8 cellular contexts compared by ENCODE assay signal in genomic region chr1:207752456-207753132, GRCh38. TPM values are rescaled to one million over a fixed set of nuclear protein-coding genes. Genes with fewer than 3 reads are reported as not detected.
DNase-seq lines count a peak whose midpoint lies in the region; ATAC-seq, FAIRE-seq and TF ChIP-seq lines count a peak whose summit lies in the region.

No MANE protein-coding gene starts in this region.

- BruUV-seq in mammary epithelial cell (replicated peaks; lab: Mats Ljungman, UMichigan) = TSS peak; percentile 18

- H3K79me2 ChIP-seq in ACC112 (ENCODE audit: control insufficient read depth, insufficient read depth, low read length, unreplicated experiment) = peaks cover 43% of the 10 kb centered on the region
- H3K79me2 ChIP-seq in mammary epithelial cell (ENCODE audit: insufficient read depth, low read length) = peaks cover 63% of the 10 kb centered on the region

- H3K4me3 ChIP-seq in ACC112 (ENCODE audit: low read depth, low read length) (peak overlapping the region; percentile 82), mammary epithelial cell (replicated peaks in 1 of 3; ENCODE audit: insufficient read depth in 1 of 3, low read depth in 2 of 3, low read length in 3 of 3) (peak overlapping the region; percentile 63 to 85 (median 70))

- DNase-seq in GM18507 (ENCODE audit: extremely low spot score, insufficient read length, low read depth) (no peak), RPMI8226 (peak; percentile 72), mammary epithelial cell (peak; percentile 62), left colon (peak; percentile 71 to 72), NCI-H1436 treated with DMSO at 0.1 percent for 48 hours (lab: John Stamatoyannopoulos, UW) (no peak)
- peak in 2 of 3 experiments; percentile 1 to 41 for DNase-seq in stimulated activated CD4-positive, alpha-beta T cell treated with anti-CD3 and anti-CD28 coated beads, TNF-alpha, amount 100 ng/mL, for 24 hours (ENCODE audit: low read depth in 3 of 3)

- peak overlapping the region; percentile 90 for H3K9ac ChIP-seq in mammary epithelial cell (ENCODE audit: insufficient read depth, low read length)

- dilution Hi-C loops in mammary epithelial cell (cut with HindIII; ENCODE audit: low sequenced_read_pairs) = loop anchor here (5.0 kb wide), 1 partner anchor 50 kb away; no protein-coding TSS in a partner anchor

- peak overlapping the region; percentile 82 for H3K4me2 ChIP-seq in mammary epithelial cell (ENCODE audit: insufficient read depth, low read depth, low read length)

- CTCF ChIA-PET in mammary epithelial cell (lab: Charles Lee; ENCODE audit: low non-redundant PET) = interaction anchor here (0.6 kb wide), 1 partner anchor 60 kb away, joined by 3 read pairs; no protein-coding TSS in a partner anchor

- H4K20me1 ChIP-seq in mammary epithelial cell (ENCODE audit: insufficient read depth, low read length) = no peaks in the 10 kb centered on the region

- H3K27me3 ChIP-seq in ACC112 (ENCODE audit: insufficient read depth, low read length) = no peaks in the 10 kb centered on the region
- H3K27me3 ChIP-seq in mammary epithelial cell (ENCODE audit: insufficient read depth, low read length) = no peaks in the 10 kb centered on the region

- no peak for TF ChIP-seq CTCF in mammary epithelial cell (conservative IDR thresholded peaks at IDR 0.05 in 1 of 2, IDR thresholded peaks at IDR 0.05 in 1 of 2; ENCODE audit: extremely low read depth in 1 of 2, insufficient read depth in 1 of 2, low read depth in 1 of 2, low read length in 2 of 2)

- in situ Hi-C loops in mammary epithelial cell (cut with MboI; ENCODE audit: low sequenced_read_pairs in 2 of 2) = no loop called here

- H3K36me3 ChIP-seq in ACC112 (ENCODE audit: insufficient read depth, low read length) = peaks cover 7% of the 10 kb centered on the region; the same call in 1 of the 2 replicates
- H3K36me3 ChIP-seq in mammary epithelial cell (ENCODE audit: insufficient read depth, low read length) = peaks cover 3% of the 10 kb centered on the region

- intact Hi-C loops in mammary epithelial cell (cut with micrococcal nuclease) (loop anchor here (1.0 to 5.0 kb wide), 3 partner anchors 36 to 45 kb away; no protein-coding TSS in a partner anchor), left colon (cut with DNase I, micrococcal nuclease) (no loop called here)

- H3K27ac ChIP-seq in ACC112 (ENCODE audit: low read depth, low read length) (peak overlapping the region; percentile 52), mammary epithelial cell (ENCODE audit: insufficient read depth, low read depth, low read length) (peak overlapping the region; percentile 85)

- WGBS in mammary epithelial cell (ENCODE audit: low coverage, missing lambda C conversion rate) = 2% methylated on average over 31 of the region's 33 CpGs

- no peaks in the 10 kb centered on the region for H3K9me3 ChIP-seq in mammary epithelial cell (replicated peaks; ENCODE audit: insufficient read depth, low read length)

- ATAC-seq in HG03066 (IDR thresholded peaks at IDR 0.05; ENCODE audit: low read depth, unreplicated experiment) (peak; percentile 41), left colon (peak; percentile 70)

- H2AFZ ChIP-seq in ACC112 (ENCODE audit: low read length, unreplicated experiment) (peak overlapping the region; percentile 91), mammary epithelial cell (ENCODE audit: low read depth, low read length) (peak overlapping the region; percentile 88)

- peaks cover 27% of the 10 kb centered on the region for H3K4me1 ChIP-seq in ACC112 (ENCODE audit: control insufficient read depth, insufficient read depth, low read length, unreplicated experiment)
- peaks cover 49% of the 10 kb centered on the region for H3K4me1 ChIP-seq in mammary epithelial cell (ENCODE audit: insufficient read depth, low read length)

- peak; percentile 5 for FAIRE-seq in GM18507 (lab: Jason Lieb, UNC)

RNA-seq across cellular contexts. Expression of gene CD46, which starts 0.7 kb away (rescaled TPM):
- total RNA-seq in mammary epithelial cell = 100 to 1,000 TPM; 158 to 159 TPM
- 85.1 TPM for polyA plus RNA-seq in mammary epithelial cell
- polyA minus RNA-seq in mammary epithelial cell = 71.8 TPM
- total RNA-seq in left colon = 100 to 1,000 TPM; 253 to 260 TPM

Comparison
In these comparisons a context has a peak if more than half of its experiments do, and no peak if none do; other contexts are left out.
1. DNase-seq: peak in RPMI8226 (single experiment), mammary epithelial cell (single experiment), left colon (2 of 2) and stimulated activated CD4-positive, alpha-beta T cell treated with anti-CD3 and anti-CD28 coated beads, TNF-alpha, amount 100 ng/mL, for 24 hours (2 of 3); none in GM18507 (single experiment) and NCI-H1436 treated with DMSO at 0.1 percent for 48 hours (single experiment).